In genomic region chr12:125185740-125186470, GRCh38 we compare ENCODE assay signal across 8 cellular contexts. TPM values are rescaled to one million over a fixed set of nuclear protein-coding genes. Genes with fewer than 3 reads are reported as not detected.
A peak's percentile ranks its signal among the peaks of the same experiment; 100 is the strongest.
DNase-seq lines count a peak whose midpoint lies in the region; ATAC-seq lines count a peak whose summit lies in the region.

TSS of gene TMEM132B (plus strand) at chr12:125186386.

- H3K9me3 ChIP-seq in CD8-positive, alpha-beta memory T cell (ENCODE audit: low read length): no peaks in the 10 kb centered on the region
- no peaks in the 10 kb centered on the region for H3K9me3 ChIP-seq in T-helper 17 cell (ENCODE audit: control insufficient read depth, low read length, poor library complexity, severe bottlenecking)

- H3K4me1 Mint-ChIP-seq in CD8-positive, alpha-beta memory T cell: peaks cover 8 to 19% (median 10%) of the 10 kb centered on the region in 3 donors
- peaks cover 5% of the 10 kb centered on the region for H3K4me1 Mint-ChIP-seq in T-helper 17 cell

- H3K4me3 Mint-ChIP-seq in CD8-positive, alpha-beta memory T cell: peak within 1 kb of the TSS in 4 of 7 donors; percentile 53 to 75 (median 60)
- no peak within 1 kb of the TSS for H3K4me3 Mint-ChIP-seq in T-helper 17 cell

- CTCF ChIA-PET in CD8-positive, alpha-beta memory T cell (lab: Charles Lee): no interaction called here

- ATAC-seq in GM19463 (IDR thresholded peaks at IDR 0.05; ENCODE audit: unreplicated experiment) (peak; percentile 63), T-helper 17 cell (peak; percentile 44), HG03097 (IDR thresholded peaks at IDR 0.05; ENCODE audit: low FRiP score, unreplicated experiment) (no peak)

- H3K36me3 ChIP-seq in CD8-positive, alpha-beta memory T cell (ENCODE audit: insufficient read depth, low read length): no peaks in the 10 kb centered on the region

- H3K36me3 Mint-ChIP-seq in CD8-positive, alpha-beta memory T cell: no peaks in the 10 kb centered on the region
- H3K36me3 Mint-ChIP-seq in T-helper 17 cell (ENCODE audit: low read depth): no peaks in the 10 kb centered on the region

- H3K4me3 ChIP-seq in CD8-positive, alpha-beta memory T cell (ENCODE audit: low read length): no peak within 1 kb of the TSS

- POLR2A ChIA-PET in CD8-positive, alpha-beta memory T cell (lab: Charles Lee): no interaction called here

- H3K9me3 Mint-ChIP-seq in CD8-positive, alpha-beta memory T cell: no peaks in the 10 kb centered on the region

- peaks cover 36% of the 10 kb centered on the region for H3K27me3 ChIP-seq in CD8-positive, alpha-beta memory T cell (ENCODE audit: insufficient read depth, low read length, poor library complexity, severe bottlenecking)

- peaks cover 53 to 72% of the 10 kb centered on the region in 2 donors for H3K27me3 Mint-ChIP-seq in CD8-positive, alpha-beta memory T cell
- H3K27me3 Mint-ChIP-seq in T-helper 17 cell: peaks cover 74% of the 10 kb centered on the region

- H3K27ac ChIP-seq in CD8-positive, alpha-beta memory T cell (ENCODE audit: low read depth, low read length): no peak within 1 kb of the TSS
- peak within 1 kb of the TSS; percentile 85 for H3K27ac ChIP-seq in cingulate gyrus (ENCODE audit: low read depth, low read length)

- no peak for DNase-seq in CD8-positive, alpha-beta memory T cell
- DNase-seq in LoVo (ENCODE audit: low spot score): peak; percentile 83
- DNase-seq in T-helper 17 cell: no peak
- DNase-seq in left kidney (ENCODE audit: low read depth, low spot score): peak; percentile 94
- peak; percentile 9 for DNase-seq in stimulated activated CD8-positive, alpha-beta memory T cell treated with anti-CD3 and anti-CD28 coated beads, Interleukin-12 subunit alpha, Interleukin-12 subunit beta, amount 100 ng/mL, for 24 hours (ENCODE audit: extremely low read depth)

- H3K27ac Mint-ChIP-seq in CD8-positive, alpha-beta memory T cell: no peak within 1 kb of the TSS
- no peak within 1 kb of the TSS for H3K27ac Mint-ChIP-seq in T-helper 17 cell

- H3K4me1 ChIP-seq in CD8-positive, alpha-beta memory T cell (ENCODE audit: insufficient read depth, low read length): peaks cover 7% of the 10 kb centered on the region

RNA-seq across cellular contexts. Expression of gene TMEM132B, which starts in this region (rescaled TPM):
- not detected for total RNA-seq in CD8-positive, alpha-beta memory T cell
- polyA plus RNA-seq in CD8-positive, alpha-beta memory T cell: not detected
- not detected for total RNA-seq in T-helper 17 cell

Comparison
In these comparisons a context has a peak if more than half of its experiments do, and no peak if none do; other contexts are left out.
1. Peak in ATAC-seq in T-helper 17 cell; RNA of the gene not detected or under 1 TPM.
2. DNase-seq: peak in LoVo (single experiment), left kidney (single experiment) and stimulated activated CD8-positive, alpha-beta memory T cell treated with anti-CD3 and anti-CD28 coated beads, Interleukin-12 subunit alpha, Interleukin-12 subunit beta, amount 100 ng/mL, for 24 hours (single experiment); none in CD8-positive, alpha-beta memory T cell (0 of 5) and T-helper 17 cell (0 of 3).